Comparison of ENCODE assay signal across 11 cellular contexts in the genomic region with DNA sequence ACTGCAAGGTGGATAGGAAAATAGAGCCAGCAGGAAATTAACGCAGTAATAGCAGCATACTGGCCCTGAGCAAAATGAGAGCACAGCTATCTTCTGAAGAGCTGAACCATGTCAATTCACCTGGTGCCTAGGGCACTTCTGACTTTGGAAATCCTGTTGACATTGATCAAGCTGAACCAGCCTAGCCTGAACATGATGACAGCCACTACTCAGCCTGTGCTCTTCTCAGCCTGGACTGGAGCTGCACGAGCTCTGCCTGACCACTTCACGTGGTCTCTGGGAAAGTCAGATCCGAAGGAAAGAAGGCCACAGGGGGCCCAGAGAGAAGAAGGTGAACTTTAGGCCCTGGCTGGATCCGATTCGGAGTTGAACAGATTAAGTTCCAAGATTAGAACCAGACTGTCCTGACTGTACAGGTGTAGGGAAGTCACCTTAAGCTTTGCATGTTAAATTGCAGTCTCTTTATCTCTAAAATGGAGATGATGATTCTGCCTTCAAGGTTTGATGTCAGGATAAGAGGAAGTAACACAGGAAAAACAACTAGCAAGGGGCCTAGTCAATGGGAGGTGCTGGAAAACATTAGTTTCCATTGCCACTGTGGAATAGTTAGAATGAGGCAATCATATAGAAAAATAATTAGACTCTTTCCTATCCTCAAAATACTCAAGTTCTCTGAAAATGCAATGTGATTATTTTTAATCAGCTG.
A peak's percentile ranks its signal among the peaks of the same experiment; 100 is the strongest.
DNase-seq lines count a peak whose midpoint lies in the region; TF ChIP-seq lines count a peak whose summit lies in the region.
"Had no signal": no experiment of that assay in that cellular context is flagged by ENCODE, and none has a peak within 500 bp of the region (broad histone marks: within the 10 kb centered on the region; RNA-seq: fewer than 3 reads in every experiment).

No MANE protein-coding gene starts in this region.

- H3K9me3 Mint-ChIP-seq in osteocyte (ENCODE audit: unreplicated experiment), result no peaks in the 10 kb centered on the region
- H3K9me3 Mint-ChIP-seq in activated T-helper 1 cell treated with anti-CD3 and anti-CD28 coated beads, Interleukin-12 subunit alpha, Interleukin-12 subunit beta, Interleukin-2, Interleukin-4 antibody, amounts not matched to agents 30 ng/mL and 10 ng/mL and 1 ng/mL, durations not matched to agents 14 hours and 24 hours and 36 hours, result no peaks in the 10 kb centered on the region
- H3K9me3 Mint-ChIP-seq: activated naive CD8-positive, alpha-beta T cell treated with anti-CD3 and anti-CD28 coated beads, Interleukin-2, amount 50 U/mL, for 24 hours had no signal

- H3K36me3 Mint-ChIP-seq in osteocyte (ENCODE audit: unreplicated experiment), result no peaks in the 10 kb centered on the region
- peaks cover 3% of the 10 kb centered on the region for H3K36me3 Mint-ChIP-seq in activated T-helper 1 cell treated with anti-CD3 and anti-CD28 coated beads, Interleukin-12 subunit alpha, Interleukin-12 subunit beta, Interleukin-2, Interleukin-4 antibody, amounts not matched to agents 30 ng/mL and 10 ng/mL and 1 ng/mL, durations not matched to agents 14 hours and 24 hours and 36 hours (ENCODE audit: low read depth)

- TF ChIP-seq CTCF in dorsolateral prefrontal cortex (IDR thresholded peaks at IDR 0.05 in 54 of 56, conservative IDR thresholded peaks at IDR 0.05 in 2 of 56; ENCODE audit: low read depth in 1 of 56, partially characterized antibody in 56 of 56) (no peak), osteocyte (IDR thresholded peaks at IDR 0.05) (no peak)

- H3K79me2 ChIP-seq in ACC112 (ENCODE audit: control insufficient read depth, insufficient read depth, low read length, unreplicated experiment), result no peaks in the 10 kb centered on the region

- DNase-seq in KBM-7, result peak; percentile 21
- no peak for DNase-seq in dorsolateral prefrontal cortex
- no peak for DNase-seq in osteocyte (ENCODE audit: extremely low spot score, unreplicated experiment)
- no peak for DNase-seq in NCI-H748 treated with DMSO at 0.1 percent for 48 hours (lab: John Stamatoyannopoulos, UW)
- DNase-seq in HPDE6-E6E7 (ENCODE audit: extremely low spot score), result no peak
- no peak for DNase-seq in GM03348 (ENCODE audit: low spot score)
- DNase-seq in activated T-helper 1 cell treated with anti-CD3 and anti-CD28 coated beads, Interleukin-12 subunit alpha, Interleukin-12 subunit beta, Interleukin-2, Interleukin-4 antibody, amounts not matched to agents 30 ng/mL and 10 ng/mL and 1 ng/mL, durations not matched to agents 14 hours and 24 hours and 36 hours (ENCODE audit: low spot score), result no peak
- DNase-seq: activated naive CD8-positive, alpha-beta T cell treated with anti-CD3 and anti-CD28 coated beads, Interleukin-2, amount 50 U/mL, for 24 hours; NCI-H2081 treated with DMSO at 0.1 percent for 48 hours had no signal

- H3K36me3 ChIP-seq in ACC112 (ENCODE audit: insufficient read depth, low read length), result no peaks in the 10 kb centered on the region

- H3K27ac Mint-ChIP-seq in osteocyte (ENCODE audit: unreplicated experiment), result peak overlapping the region; percentile 4
- H3K27ac Mint-ChIP-seq in activated T-helper 1 cell treated with anti-CD3 and anti-CD28 coated beads, Interleukin-12 subunit alpha, Interleukin-12 subunit beta, Interleukin-2, Interleukin-4 antibody, amounts not matched to agents 30 ng/mL and 10 ng/mL and 1 ng/mL, durations not matched to agents 14 hours and 24 hours and 36 hours, result no peak overlapping the region
- H3K27ac Mint-ChIP-seq: activated naive CD8-positive, alpha-beta T cell treated with anti-CD3 and anti-CD28 coated beads, Interleukin-2, amount 50 U/mL, for 24 hours had no signal

- peak overlapping the region; percentile 14 for H2AFZ ChIP-seq in ACC112 (ENCODE audit: low read length, unreplicated experiment)

- peaks cover 29% of the 10 kb centered on the region for H3K4me1 ChIP-seq in ACC112 (ENCODE audit: control insufficient read depth, insufficient read depth, low read length, unreplicated experiment)

- peak overlapping the region; percentile 99 for H3K27ac ChIP-seq in ACC112 (ENCODE audit: low read depth, low read length)
- H3K27ac ChIP-seq in dorsolateral prefrontal cortex, result peak overlapping the region in 37 of 59 donors; percentile 9 to 87 (median 68)
- H3K27ac ChIP-seq: C4-2B had no signal

- H3K4me1 Mint-ChIP-seq in osteocyte (ENCODE audit: unreplicated experiment), result peaks cover 27% of the 10 kb centered on the region
- peaks cover 30% of the 10 kb centered on the region for H3K4me1 Mint-ChIP-seq in activated T-helper 1 cell treated with anti-CD3 and anti-CD28 coated beads, Interleukin-12 subunit alpha, Interleukin-12 subunit beta, Interleukin-2, Interleukin-4 antibody, amounts not matched to agents 30 ng/mL and 10 ng/mL and 1 ng/mL, durations not matched to agents 14 hours and 24 hours and 36 hours (ENCODE audit: low read depth)

- H3K27me3 ChIP-seq in ACC112 (ENCODE audit: insufficient read depth, low read length) (no peaks in the 10 kb centered on the region), dorsolateral prefrontal cortex (peaks cover 0 to 4% (median 0%) of the 10 kb centered on the region in 45 donors)

- no peak overlapping the region for H3K4me3 Mint-ChIP-seq in osteocyte (ENCODE audit: unreplicated experiment)
- no peak overlapping the region for H3K4me3 Mint-ChIP-seq in activated T-helper 1 cell treated with anti-CD3 and anti-CD28 coated beads, Interleukin-12 subunit alpha, Interleukin-12 subunit beta, Interleukin-2, Interleukin-4 antibody, amounts not matched to agents 30 ng/mL and 10 ng/mL and 1 ng/mL, durations not matched to agents 14 hours and 24 hours and 36 hours
- H3K4me3 Mint-ChIP-seq: activated naive CD8-positive, alpha-beta T cell treated with anti-CD3 and anti-CD28 coated beads, Interleukin-2, amount 50 U/mL, for 24 hours had no signal

- H3K27me3 Mint-ChIP-seq in osteocyte (ENCODE audit: unreplicated experiment), result no peaks in the 10 kb centered on the region
- H3K27me3 Mint-ChIP-seq in activated T-helper 1 cell treated with anti-CD3 and anti-CD28 coated beads, Interleukin-12 subunit alpha, Interleukin-12 subunit beta, Interleukin-2, Interleukin-4 antibody, amounts not matched to agents 30 ng/mL and 10 ng/mL and 1 ng/mL, durations not matched to agents 14 hours and 24 hours and 36 hours (ENCODE audit: insufficient read depth), result peaks cover 4% of the 10 kb centered on the region

- H3K4me3 ChIP-seq in ACC112 (ENCODE audit: low read depth, low read length) (no peak overlapping the region), dorsolateral prefrontal cortex (no peak overlapping the region)

- in situ Hi-C loops in KBM-7 (cut with MboI; ENCODE audit: low pct_unique_long_range_greater_than_20kb, low sequenced_read_pairs), result no loop called here

- intact Hi-C loops in dorsolateral prefrontal cortex (cut with DNase I), result loop anchor here (5.0 to 10.0 kb wide), 4 partner anchors 246 to 839 kb away; a partner anchor contains a TSS
- intact Hi-C loops in activated T-helper 1 cell treated with anti-CD3 and anti-CD28 coated beads, Interleukin-12 subunit alpha, Interleukin-12 subunit beta, Interleukin-2, Interleukin-4 antibody, amounts not matched to agents 30 ng/mL and 10 ng/mL and 1 ng/mL, durations not matched to agents 14 hours and 24 hours and 36 hours (cut with micrococcal nuclease), result loop anchor here (10.0 kb wide), 1 partner anchor 546 kb away; a partner anchor contains a TSS
